17 cellular contexts compared by ENCODE assay signal in genomic region chr2:147026664-147027278, GRCh38.
DNase-seq lines count a peak whose midpoint lies in the region; FAIRE-seq and TF ChIP-seq lines count a peak whose summit lies in the region.
"Had no signal": no experiment of that assay in that cellular context is flagged by ENCODE, and none has a peak within 500 bp of the region (broad histone marks: within the 10 kb centered on the region; RNA-seq: fewer than 3 reads in every experiment).

No MANE protein-coding gene starts in this region.

- H4K20me1 ChIP-seq in astrocyte (ENCODE audit: insufficient read depth, low read length): no peaks in the 10 kb centered on the region

- H3K27me3 Mint-ChIP-seq in astrocyte (ENCODE audit: low read depth, unreplicated experiment): no peaks in the 10 kb centered on the region
- peaks cover 2% of the 10 kb centered on the region for H3K27me3 Mint-ChIP-seq in activated CD4-positive, alpha-beta T cell treated with anti-CD3 and anti-CD28 coated beads, Interleukin-2, amount 10 ng/mL, durations not matched to agents 24 days and 14 days
- H3K27me3 Mint-ChIP-seq: activated naive CD8-positive, alpha-beta T cell treated with anti-CD3 and anti-CD28 coated beads, Interleukin-2, amount 50 U/mL, for 24 hours; dendritic cell treated with granulocyte-macrophage colony-stimulating factor and Interleukin-4, amounts not matched to agents 40 ng/mL and 50 ng/mL, for 4 days had no signal

- H3K27ac Mint-ChIP-seq in astrocyte (ENCODE audit: unreplicated experiment): peak overlapping the region; percentile 3
- H3K27ac Mint-ChIP-seq in activated CD4-positive, alpha-beta T cell treated with anti-CD3 and anti-CD28 coated beads, Interleukin-2, amount 10 ng/mL, durations not matched to agents 24 days and 14 days: no peak overlapping the region
- H3K27ac Mint-ChIP-seq: activated naive CD8-positive, alpha-beta T cell treated with anti-CD3 and anti-CD28 coated beads, Interleukin-2, amount 50 U/mL, for 24 hours; CD8-positive, alpha-beta T cell; dendritic cell treated with granulocyte-macrophage colony-stimulating factor and Interleukin-4, amounts not matched to agents 40 ng/mL and 50 ng/mL, for 4 days; stimulated activated naive B cell treated with anti-CD40 and anti-IgM and Interleukin-4, amounts not matched to agents 10 μg/mL and 1 μg/mL and 100 μg/mL, for 72 hours had no signal

- H3K36me3 Mint-ChIP-seq in astrocyte (ENCODE audit: low read depth, unreplicated experiment): no peaks in the 10 kb centered on the region
- H3K36me3 Mint-ChIP-seq in activated CD4-positive, alpha-beta T cell treated with anti-CD3 and anti-CD28 coated beads, Interleukin-2, amount 10 ng/mL, durations not matched to agents 24 days and 14 days (ENCODE audit: low read depth): no peaks in the 10 kb centered on the region
- H3K36me3 Mint-ChIP-seq: CD8-positive, alpha-beta T cell; stimulated activated naive B cell treated with anti-CD40 and anti-IgM and Interleukin-4, amounts not matched to agents 10 μg/mL and 1 μg/mL and 100 μg/mL, for 72 hours had no signal

- peaks cover 10% of the 10 kb centered on the region for H3K4me1 ChIP-seq in astrocyte (ENCODE audit: insufficient read depth, low read length)
- H3K4me1 ChIP-seq: gastrocnemius medialis had no signal

- intact Hi-C loops in activated CD4-positive, alpha-beta T cell treated with anti-CD3 and anti-CD28 coated beads, Interleukin-2, amount 10 ng/mL, durations not matched to agents 24 days and 14 days (cut with micrococcal nuclease): no loop called here

- no peaks in the 10 kb centered on the region for H3K27me3 ChIP-seq in astrocyte (ENCODE audit: insufficient read depth, low read length)
- H3K27me3 ChIP-seq: gastrocnemius medialis had no signal

- H3K9me3 ChIP-seq in astrocyte (ENCODE audit: insufficient read depth, low read depth, low read length): no peaks in the 10 kb centered on the region

- peaks cover 9% of the 10 kb centered on the region for H3K4me1 Mint-ChIP-seq in astrocyte (ENCODE audit: low read depth, unreplicated experiment)
- no peaks in the 10 kb centered on the region for H3K4me1 Mint-ChIP-seq in activated CD4-positive, alpha-beta T cell treated with anti-CD3 and anti-CD28 coated beads, Interleukin-2, amount 10 ng/mL, durations not matched to agents 24 days and 14 days
- H3K4me1 Mint-ChIP-seq: activated naive CD8-positive, alpha-beta T cell treated with anti-CD3 and anti-CD28 coated beads, Interleukin-2, amount 50 U/mL, for 24 hours; stimulated activated naive B cell treated with anti-CD40 and anti-IgM and Interleukin-4, amounts not matched to agents 10 μg/mL and 1 μg/mL and 100 μg/mL, for 72 hours had no signal

- no peak overlapping the region for H3K9ac ChIP-seq in astrocyte (ENCODE audit: low read length)
- H3K9ac ChIP-seq: KMS-11 had no signal

- H3K4me3 ChIP-seq in astrocyte (ENCODE audit: insufficient read depth, low read depth, low read length): no peak overlapping the region
- H3K4me3 ChIP-seq: gastrocnemius medialis, PC-9 had no signal

- H3K79me2 ChIP-seq in astrocyte (ENCODE audit: insufficient read depth, low read length): no peaks in the 10 kb centered on the region

- H3K27ac ChIP-seq in astrocyte (ENCODE audit: low read depth, low read length): no peak overlapping the region
- H3K27ac ChIP-seq: gastrocnemius medialis, KMS-11, PC-9 had no signal

- H3K4me2 ChIP-seq in astrocyte (ENCODE audit: low read length): no peak overlapping the region
- H3K4me2 ChIP-seq: KMS-11, PC-9 had no signal

- H2AFZ ChIP-seq in astrocyte (ENCODE audit: low read depth, low read length): no peak overlapping the region
- H2AFZ ChIP-seq: PC-9 had no signal

- TF ChIP-seq CTCF in astrocyte (IDR thresholded peaks at IDR 0.05; ENCODE audit: insufficient read depth, low read depth, low read length): no peak

- DNase-seq in HT1080 (ENCODE audit: low read depth) (peak; percentile 89), astrocyte (ENCODE audit: low read depth) (peak; percentile 91), hepatic stellate cell (ENCODE audit: low spot score) (peak; percentile 4), stromal cell of bone marrow (ENCODE audit: low read depth) (peak; percentile 86), NCI-H526 (lab: John Stamatoyannopoulos, UW) (no peak), ACHN (no peak)
- DNase-seq in activated CD4-positive, alpha-beta T cell treated with anti-CD3 and anti-CD28 coated beads, Interleukin-2, amount 10 ng/mL, durations not matched to agents 24 days and 14 days: no peak
- DNase-seq: activated CD4-positive, alpha-beta T cell treated with anti-CD3 and anti-CD28 coated beads for 1 hour; activated naive CD8-positive, alpha-beta T cell treated with anti-CD3 and anti-CD28 coated beads, Interleukin-2, amount 50 U/mL, for 24 hours; CD8-positive, alpha-beta T cell; gastrocnemius medialis; NCI-H446 treated with DMSO at 0.1 percent for 48 hours; PC-9; right cardiac atrium; stimulated activated naive B cell treated with anti-CD40 and anti-IgM and Interleukin-4, amounts not matched to agents 10 μg/mL and 1 μg/mL and 100 μg/mL, for 72 hours had no signal

- no peak for FAIRE-seq in astrocyte (lab: Jason Lieb, UNC)

- no peak overlapping the region for H3K4me3 Mint-ChIP-seq in astrocyte (ENCODE audit: unreplicated experiment)
- H3K4me3 Mint-ChIP-seq in activated CD4-positive, alpha-beta T cell treated with anti-CD3 and anti-CD28 coated beads, Interleukin-2, amount 10 ng/mL, durations not matched to agents 24 days and 14 days: no peak overlapping the region
- H3K4me3 Mint-ChIP-seq: activated naive CD8-positive, alpha-beta T cell treated with anti-CD3 and anti-CD28 coated beads, Interleukin-2, amount 50 U/mL, for 24 hours; CD8-positive, alpha-beta T cell; dendritic cell treated with granulocyte-macrophage colony-stimulating factor and Interleukin-4, amounts not matched to agents 40 ng/mL and 50 ng/mL, for 4 days; stimulated activated naive B cell treated with anti-CD40 and anti-IgM and Interleukin-4, amounts not matched to agents 10 μg/mL and 1 μg/mL and 100 μg/mL, for 72 hours had no signal

- H3K36me3 ChIP-seq in astrocyte (ENCODE audit: insufficient read depth, low read length): no peaks in the 10 kb centered on the region
- H3K36me3 ChIP-seq: gastrocnemius medialis had no signal

- in situ Hi-C loops in ACHN (cut with HindIII; ENCODE audit: low pct_ligation_motif_present, low pct_unique_long_range_greater_than_20kb, low sequenced_read_pairs): no loop called here

- peaks cover 9% of the 10 kb centered on the region for H3K9me3 Mint-ChIP-seq in astrocyte (ENCODE audit: unreplicated experiment)
- peaks cover 5% of the 10 kb centered on the region for H3K9me3 Mint-ChIP-seq in activated CD4-positive, alpha-beta T cell treated with anti-CD3 and anti-CD28 coated beads, Interleukin-2, amount 10 ng/mL, durations not matched to agents 24 days and 14 days

Comparison
In these comparisons a context has a peak if more than half of its experiments do, and no peak if none do; other contexts are left out.
1. DNase-seq: peak in HT1080 (single experiment), astrocyte (single experiment), hepatic stellate cell (single experiment) and stromal cell of bone marrow (single experiment); none in NCI-H526 (0 of 2), activated CD4-positive, alpha-beta T cell treated with anti-CD3 and anti-CD28 coated beads, Interleukin-2, amount 10 ng/mL, durations not matched to agents 24 days and 14 days (single experiment) and ACHN (single experiment).